In the genomic region with DNA sequence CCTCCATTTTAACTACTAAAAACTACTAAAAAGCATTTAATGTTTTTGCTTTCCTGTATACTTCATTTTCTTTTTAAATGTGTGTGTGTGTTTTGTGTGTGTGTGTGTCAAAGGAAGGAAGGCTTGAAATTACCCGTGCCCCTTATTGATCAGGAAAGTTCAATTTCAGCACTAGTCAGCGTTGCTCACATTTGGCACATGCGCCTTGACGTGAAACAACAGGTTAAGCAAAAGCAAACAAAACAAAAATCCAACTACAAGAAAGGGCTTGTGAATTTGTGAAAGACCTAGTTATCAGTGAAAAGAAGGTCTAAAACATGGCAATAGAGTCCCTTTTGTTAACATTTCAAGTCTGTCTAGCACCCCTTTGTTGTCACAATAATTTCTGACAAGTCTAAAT, we compare ENCODE assay signal across 32 cellular contexts.
"Had no signal": no experiment of that assay in that cellular context is flagged by ENCODE, and none has a peak within 500 bp of the region (broad histone marks: within the 10 kb centered on the region; RNA-seq: fewer than 3 reads in every experiment).

No MANE protein-coding gene starts in this region.

- H3K27me3 ChIP-seq: esophagus muscularis mucosa, foreskin keratinocyte, gastroesophageal sphincter, heart right ventricle, neutrophil, pancreas, suprapubic skin, transverse colon, upper lobe of right lung, uterus had no signal

- H3K4me1 ChIP-seq: foreskin keratinocyte, heart right ventricle, pancreas, suprapubic skin, transverse colon, upper lobe of right lung, uterus had no signal

- H3K27ac ChIP-seq: dorsolateral prefrontal cortex, epithelial cell of prostate, esophagus muscularis mucosa, foreskin keratinocyte, gastroesophageal sphincter, heart right ventricle, neutrophil, pancreas, suprapubic skin, transverse colon, upper lobe of right lung, uterus had no signal

- H3K4me2 ChIP-seq: smooth muscle cell had no signal

- H3K4me3 Mint-ChIP-seq: immature natural killer cell; mesothelial cell of epicardium; naive B cell; natural killer cell treated with Interleukin-12 subunit alpha and Interleukin-12 subunit beta and Interleukin-15 and Interleukin-18, amount 100 ng/mL, for 72 hours; stimulated activated naive CD8-positive, alpha-beta T cell treated with anti-CD3 and anti-CD28 coated beads, Interleukin-15, amount 100 ng/mL, for 72 hours had no signal

- H3K4me3 ChIP-seq: dorsolateral prefrontal cortex, esophagus muscularis mucosa, gastroesophageal sphincter, heart right ventricle, mucosa of descending colon, pancreas, smooth muscle cell, suprapubic skin, transverse colon, upper lobe of right lung, uterus had no signal

- H3K27ac Mint-ChIP-seq: immature natural killer cell; mesothelial cell of epicardium; naive B cell; natural killer cell treated with Interleukin-12 subunit alpha and Interleukin-12 subunit beta and Interleukin-15 and Interleukin-18, amount 100 ng/mL, for 72 hours; stimulated activated naive CD8-positive, alpha-beta T cell treated with anti-CD3 and anti-CD28 coated beads, Interleukin-15, amount 100 ng/mL, for 72 hours had no signal

- H3K9me3 ChIP-seq: esophagus muscularis mucosa, gastroesophageal sphincter, heart right ventricle, mucosa of descending colon, neutrophil, pancreas, suprapubic skin, transverse colon, upper lobe of right lung, uterus had no signal

- H3K27me3 Mint-ChIP-seq: naive B cell; natural killer cell treated with Interleukin-12 subunit alpha and Interleukin-12 subunit beta and Interleukin-15 and Interleukin-18, amount 100 ng/mL, for 72 hours; stimulated activated naive CD8-positive, alpha-beta T cell treated with anti-CD3 and anti-CD28 coated beads, Interleukin-15, amount 100 ng/mL, for 72 hours had no signal

- H3K36me3 ChIP-seq: esophagus muscularis mucosa, gastroesophageal sphincter, heart right ventricle, neutrophil, pancreas, suprapubic skin, transverse colon, upper lobe of right lung, uterus had no signal

- ATAC-seq: foreskin keratinocyte; gastroesophageal sphincter; heart right ventricle; left colon; mucosa of descending colon; natural killer cell treated with Interleukin-12 subunit alpha and Interleukin-12 subunit beta and Interleukin-15 and Interleukin-18, amount 100 ng/mL, for 72 hours; sciatic nerve; stimulated activated naive CD8-positive, alpha-beta T cell treated with anti-CD3 and anti-CD28 coated beads, Interleukin-15, amount 100 ng/mL, for 72 hours; upper lobe of right lung had no signal

- H3K9me3 Mint-ChIP-seq: mesothelial cell of epicardium had no signal

- H3K36me3 Mint-ChIP-seq: immature natural killer cell; mesothelial cell of epicardium; naive B cell; natural killer cell treated with Interleukin-12 subunit alpha and Interleukin-12 subunit beta and Interleukin-15 and Interleukin-18, amount 100 ng/mL, for 72 hours had no signal

- H3K4me1 Mint-ChIP-seq: immature natural killer cell; mesothelial cell of epicardium; naive B cell; stimulated activated naive CD8-positive, alpha-beta T cell treated with anti-CD3 and anti-CD28 coated beads, Interleukin-15, amount 100 ng/mL, for 72 hours had no signal

- DNase-seq: dorsolateral prefrontal cortex; effector CD4-positive, alpha-beta T cell; foreskin keratinocyte; glutamatergic neuron; heart right ventricle; hippocampal formation; immature natural killer cell; islet precursor cell; kidney glomerular epithelial cell; left colon; mesenchymal stem cell; mucosa of descending colon; naive B cell; pancreas; stimulated activated CD4-positive, alpha-beta T cell treated with anti-CD3 and anti-CD28 coated beads, Interleukin-12 subunit alpha, Interleukin-12 subunit beta, amount 100 ng/mL, for 4 hours; stimulated activated CD4-positive, alpha-beta T cell treated with anti-CD3 and anti-CD28 coated beads, Interleukin-1b, Interleukin-23, amount 100 ng/mL, for 48 hours; stimulated activated CD4-positive, alpha-beta T cell treated with anti-CD3 and anti-CD28 coated beads, Interleukin-4, amount 100 ng/mL, for 1 hour; stimulated activated CD8-positive, alpha-beta memory T cell treated with anti-CD3 and anti-CD28 coated beads, Interleukin-4, amount 100 ng/mL, for 48 hours; stimulated activated naive CD4-positive, alpha-beta T cell; stimulated activated naive CD8-positive, alpha-beta T cell treated with anti-CD3 and anti-CD28 coated beads, Interleukin-15, amount 100 ng/mL, for 72 hours; transverse colon; upper lobe of right lung; uterus had no signal
